In genomic region chr4:5028480-5028879, GRCh38 we compare ENCODE assay signal across 9 cellular contexts. TPM values are rescaled to one million over a fixed set of nuclear protein-coding genes. Genes with fewer than 3 reads are reported as not detected.
"Had no signal": no experiment of that assay in that cellular context is flagged by ENCODE, and none has a peak within 500 bp of the region (broad histone marks: within the 10 kb centered on the region; RNA-seq: fewer than 3 reads in every experiment).

No MANE protein-coding gene starts in this region.

- FAIRE-seq: G401.6, GM12878, GM12891, GM12892, GM18507, GM19239 had no signal

- DNase-seq: GDM1, GF-D8 had no signal

- H3K4me3 ChIP-seq: GM12878 had no signal

- ATAC-seq: GM12878 had no signal

RNA-seq across cellular contexts. Expression of gene CYTL1, which starts 9.2 kb away (rescaled TPM):
- total RNA-seq: G401, GM12878 had no signal
- polyA plus RNA-seq: GM12878 had no signal
